ENCODE assay signal across 1 cellular context in genomic region chr1:201982082-201982922, GRCh38.
TF ChIP-seq lines count a peak whose summit lies in the region.

Gene RNPEP (plus strand): TSS chr1:201982648. CDS start chr1:201982667, 19 bp downstream.

TF ChIP-seq in GM12878, 131 proteins besides CTCF, POLR2A, EP300 and RAD21 (continued from another document):
- TF ChIP-seq PRDM15 (CRISPR knock-in tag; IDR thresholded peaks at IDR 0.05), result no peak
- TF ChIP-seq POLR2AphosphoS5 (IDR thresholded peaks at IDR 0.05; ENCODE audit: low read length), result peak; percentile 52; the same call in 1 of the 2 replicates
- TF ChIP-seq USF2 (IDR thresholded peaks at IDR 0.05; ENCODE audit: borderline replicate concordance, low read depth, low read length), result no peak
- no peak for TF ChIP-seq HDAC6 (IDR thresholded peaks at IDR 0.05; ENCODE audit: unreplicated experiment)
- no peak for TF ChIP-seq SIX5 (IDR thresholded peaks at IDR 0.05; ENCODE audit: low read depth, low read length, severe bottlenecking)
- TF ChIP-seq TAF1 (IDR thresholded peaks at IDR 0.05; ENCODE audit: borderline replicate concordance, low read depth, low read length), result peak; percentile 62; the same call in 1 of the 2 replicates
- peak; percentile 85 for TF ChIP-seq YY1 (IDR thresholded peaks at IDR 0.05; ENCODE audit: low read depth, low read length)
- peak; percentile 38; the same call in 1 of the 2 replicates for TF ChIP-seq BACH1 (IDR thresholded peaks at IDR 0.05; ENCODE audit: borderline replicate concordance)
- no peak for TF ChIP-seq POU2F2 (IDR thresholded peaks at IDR 0.05; ENCODE audit: borderline replicate concordance, low read depth, low read length)
- peak; percentile 32; the same call in 1 of the 2 replicates for TF ChIP-seq ASH2L (IDR thresholded peaks at IDR 0.05; ENCODE audit: borderline replicate concordance, low read depth)
- no peak for TF ChIP-seq SIN3A (IDR thresholded peaks at IDR 0.05; ENCODE audit: low read depth, low read length)
- TF ChIP-seq NFXL1 (IDR thresholded peaks at IDR 0.05; ENCODE audit: borderline replicate concordance), result no peak
- 0 out of 2 replicates have a peak, but pooled peaks have one; percentile 51 for TF ChIP-seq SMARCA5 (IDR thresholded peaks at IDR 0.05)
- peak; percentile 49; the same call in 1 of the 2 replicates for TF ChIP-seq ZNF687 (IDR thresholded peaks at IDR 0.05)
- no peak for TF ChIP-seq ZBTB33 (IDR thresholded peaks at IDR 0.05)
- TF ChIP-seq CREB1 (IDR thresholded peaks at IDR 0.05; ENCODE audit: low read depth), result 0 out of 2 replicates have a peak, but pooled peaks have one; percentile 7
- TF ChIP-seq MYC (IDR thresholded peaks at IDR 0.05; ENCODE audit: insufficient read depth, insufficient read length, insufficient replicate concordance, low read length, severe bottlenecking), result peak; percentile 26
- peak in 1 of 2 experiments; percentile 90; a peak in 2 of 3 replicates for TF ChIP-seq EGR1 (IDR thresholded peaks at IDR 0.05; ENCODE audit: borderline replicate concordance in 1 of 2, low read depth in 2 of 2, low read length in 2 of 2)
